ENCODE assay signal across 19 cellular contexts in the genomic region with DNA sequence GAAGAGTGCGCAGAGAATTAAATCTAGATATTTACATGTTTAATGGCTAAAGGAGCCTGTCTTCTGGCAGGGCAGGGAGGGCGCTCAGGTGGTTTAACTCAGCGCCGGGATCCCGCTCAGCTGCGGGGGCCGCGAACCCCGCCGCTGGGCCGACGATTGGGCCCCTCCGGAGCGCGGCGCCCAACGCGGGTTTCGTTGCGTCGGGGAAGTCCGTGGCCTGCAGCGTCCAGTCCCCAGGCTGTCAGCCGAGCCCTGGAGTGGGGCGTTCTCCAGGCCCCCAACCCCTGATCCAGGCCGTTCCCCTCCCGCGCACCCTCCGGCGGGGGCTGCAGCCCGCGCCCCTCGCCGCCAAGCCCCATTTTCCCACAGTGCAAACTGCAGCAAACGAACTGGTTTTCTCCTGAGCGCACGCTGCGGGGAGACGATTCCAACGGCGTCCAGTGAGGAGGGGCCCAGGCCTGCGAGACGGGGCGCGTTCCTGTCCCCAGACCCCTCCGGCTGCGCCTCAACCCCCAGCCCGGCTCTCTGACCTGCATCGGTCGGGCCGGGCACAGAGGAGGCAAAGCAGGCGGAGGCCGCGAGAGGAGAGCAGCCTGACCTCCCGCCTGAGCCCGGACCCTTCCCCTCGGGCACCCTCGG. TPM values are rescaled to one million over a fixed set of nuclear protein-coding genes. Genes with fewer than 3 reads are reported as not detected.
DNase-seq lines count a peak whose midpoint lies in the region; ATAC-seq, FAIRE-seq and TF ChIP-seq lines count a peak whose summit lies in the region.
"Had no signal": no experiment of that assay in that cellular context is flagged by ENCODE, and none has a peak within 500 bp of the region (broad histone marks: within the 10 kb centered on the region; RNA-seq: fewer than 3 reads in every experiment).

No MANE protein-coding gene starts in this region.

- H2AFZ ChIP-seq in GM23338 (peak overlapping the region; percentile 81; the same call in 1 of the 2 replicates), PC-9 (peak overlapping the region; percentile 75)

- peak overlapping the region; percentile 55 for H3K4me3 ChIP-seq in GM23338
- peak overlapping the region; percentile 71 for H3K4me3 ChIP-seq in PC-9
- peak overlapping the region; percentile 15 for H3K4me3 ChIP-seq in psoas muscle

- no peak for DNase-seq in GM23338 (ENCODE audit: low spot score)
- DNase-seq in PC-9 = no peak
- no peak for DNase-seq in epithelial cell of prostate (ENCODE audit: low read depth, low spot score)
- DNase-seq in psoas muscle = peak in 1 of 2 donors; percentile 38
- DNase-seq in RCC 7860 (ENCODE audit: low spot score) = no peak
- no peak for DNase-seq in frontal cortex (ENCODE audit: low spot score in 2 of 2)
- DNase-seq: activated B cell treated with CpG ODN at 0.5 μM for 24 hours; DMS153; hypothalamus; stimulated activated CD4-positive, alpha-beta T cell treated with anti-CD3 and anti-CD28 coated beads, Interleukin-15, amount 100 ng/mL, for 24 hours had no signal

- no peak overlapping the region for H3K4me3 Mint-ChIP-seq in GM23338
- H3K4me3 Mint-ChIP-seq: T-helper 1 cell treated with Interleukin-12 subunit alpha and Interleukin-12 subunit beta and Interleukin-4 antibody, amounts not matched to agents 30 μg/mL and 1 μg/mL, for 36 hours had no signal

- 0 to 2% (median 2%) methylated on average over 35 to 58 of the region's 58 CpGs for WGBS in psoas muscle, 3 donors

- peaks cover 87% of the 10 kb centered on the region for H3K27me3 Mint-ChIP-seq in GM23338 (ENCODE audit: insufficient read depth, low read depth, poor library complexity)

- H3F3A ChIP-seq in GM23338 (replicated peaks; ENCODE audit: low read depth) (peaks cover 17% of the 10 kb centered on the region; the same call in 1 of the 2 replicates), PC-9 (ENCODE audit: insufficient read depth, low read depth) (peaks cover 15% of the 10 kb centered on the region; the same call in 1 of the 2 replicates)

- FAIRE-seq in RCC 7860 (lab: Jason Lieb, UNC) (no peak), frontal cortex (lab: Jason Lieb, UNC) (no peak)
- FAIRE-seq: HTR-8/SVneo had no signal

- H3K4me1 ChIP-seq in GM23338 (ENCODE audit: insufficient read depth) = peaks cover 29% of the 10 kb centered on the region; the same call in 1 of the 2 replicates
- peaks cover 8% of the 10 kb centered on the region for H3K4me1 ChIP-seq in PC-9 (replicated peaks; ENCODE audit: insufficient read depth)
- H3K4me1 ChIP-seq in psoas muscle = peaks cover 11% of the 10 kb centered on the region

- H3K9me3 Mint-ChIP-seq in GM23338 = no peaks in the 10 kb centered on the region
- H3K9me3 Mint-ChIP-seq: activated B cell treated with CpG ODN at 0.5 μM for 24 hours; activated T-helper 2 cell treated with anti-CD3 and anti-CD28 coated beads, Interferon-gamma antibody, Interleukin-2, Interleukin-4, amounts not matched to agents 10 μg/mL and 5 μg/mL and 100 μg/mL, durations not matched to agents 14 hours and 24 hours and 36 hours; T-helper 1 cell treated with Interleukin-12 subunit alpha and Interleukin-12 subunit beta and Interleukin-4 antibody, amounts not matched to agents 30 μg/mL and 1 μg/mL, for 36 hours had no signal

- no peak overlapping the region for H3K27ac Mint-ChIP-seq in GM23338
- H3K27ac Mint-ChIP-seq: activated T-helper 2 cell treated with anti-CD3 and anti-CD28 coated beads, Interferon-gamma antibody, Interleukin-2, Interleukin-4, amounts not matched to agents 10 μg/mL and 5 μg/mL and 100 μg/mL, durations not matched to agents 14 hours and 24 hours and 36 hours; T-helper 1 cell treated with Interleukin-12 subunit alpha and Interleukin-12 subunit beta and Interleukin-4 antibody, amounts not matched to agents 30 μg/mL and 1 μg/mL, for 36 hours had no signal

- no peak overlapping the region for H3K27ac ChIP-seq in GM23338 (ENCODE audit: low read depth)
- peak overlapping the region; percentile 94 for H3K27ac ChIP-seq in PC-9
- H3K27ac ChIP-seq in epithelial cell of prostate = peak overlapping the region; percentile 97
- H3K27ac ChIP-seq in psoas muscle = no peak overlapping the region

- POLR2A ChIA-PET in PC-9 (lab: Charles Lee; ENCODE audit: unreplicated experiment) = no interaction called here

- H3K79me2 ChIP-seq in GM23338 (replicated peaks; ENCODE audit: insufficient read depth) (no peaks in the 10 kb centered on the region), PC-9 (ENCODE audit: low read depth) (no peaks in the 10 kb centered on the region)

- peaks cover 11% of the 10 kb centered on the region; the same call in 1 of the 2 replicates for H4K20me1 ChIP-seq in GM23338 (replicated peaks; ENCODE audit: insufficient read depth)
- no peaks in the 10 kb centered on the region for H4K20me1 ChIP-seq in PC-9 (ENCODE audit: insufficient read depth)

- H3K9me2 ChIP-seq in GM23338 (ENCODE audit: insufficient read depth) = no peaks in the 10 kb centered on the region
- H3K9me2 ChIP-seq in PC-9 (ENCODE audit: insufficient read depth) = no peaks in the 10 kb centered on the region

- ATAC-seq in GM23338 (peak; percentile 7), psoas muscle (no peak), HG03135 (IDR thresholded peaks at IDR 0.05; ENCODE audit: unreplicated experiment) (no peak), HG03039 (IDR thresholded peaks at IDR 0.05; ENCODE audit: unreplicated experiment) (no peak)
- ATAC-seq: Right ventricle myocardium inferior had no signal

- intact Hi-C loops in PC-9 (cut with micrococcal nuclease; ENCODE audit: unreplicated experiment) (loop anchor here (5.0 kb wide), 1 partner anchor 92 kb away; no protein-coding TSS in a partner anchor), psoas muscle (cut with DNase I) (no loop called here)

- H3K9me3 ChIP-seq in PC-9 (ENCODE audit: insufficient read depth, low read depth) (no peaks in the 10 kb centered on the region), psoas muscle (no peaks in the 10 kb centered on the region)

- peaks cover 11% of the 10 kb centered on the region for H3K4me1 Mint-ChIP-seq in GM23338

- TF ChIP-seq CTCF in GM23338 (conservative IDR thresholded peaks at IDR 0.05; ENCODE audit: low read depth in 2 of 2) (no peak), PC-9 (conservative IDR thresholded peaks at IDR 0.05) (no peak), psoas muscle (IDR thresholded peaks at IDR 0.05) (no peak)

- H3K36me3 ChIP-seq in GM23338 (ENCODE audit: insufficient read depth) = no peaks in the 10 kb centered on the region
- H3K36me3 ChIP-seq in PC-9 (ENCODE audit: low read depth) = no peaks in the 10 kb centered on the region
- H3K36me3 ChIP-seq in psoas muscle (ENCODE audit: insufficient read depth in 1 of 2, low read depth in 1 of 2) = no peaks in the 10 kb centered on the region

- H3K4me2 ChIP-seq in GM23338 (peak overlapping the region; percentile 80), PC-9 (peak overlapping the region; percentile 87)

- BruUV-seq in PC-9 (replicated peaks; lab: Mats Ljungman, UMichigan) = no TSS peak

- H3K36me3 Mint-ChIP-seq in GM23338 (ENCODE audit: low read depth) = no peaks in the 10 kb centered on the region

- CTCF ChIA-PET in PC-9 (lab: Charles Lee) = no interaction called here

- peaks cover 97% of the 10 kb centered on the region for H3K27me3 ChIP-seq in GM23338 (ENCODE audit: insufficient read depth)
- H3K27me3 ChIP-seq in PC-9 (ENCODE audit: insufficient read depth, low read depth) = no peaks in the 10 kb centered on the region
- H3K27me3 ChIP-seq in psoas muscle (ENCODE audit: insufficient read depth in 3 of 3, low read length in 2 of 3) = peaks cover 6 to 84% (median 51%) of the 10 kb centered on the region in 3 donors

TF ChIP-seq in GM23338, 12 proteins besides CTCF, POLR2A, EP300 and RAD21:
- TF ChIP-seq, protein P1, sequence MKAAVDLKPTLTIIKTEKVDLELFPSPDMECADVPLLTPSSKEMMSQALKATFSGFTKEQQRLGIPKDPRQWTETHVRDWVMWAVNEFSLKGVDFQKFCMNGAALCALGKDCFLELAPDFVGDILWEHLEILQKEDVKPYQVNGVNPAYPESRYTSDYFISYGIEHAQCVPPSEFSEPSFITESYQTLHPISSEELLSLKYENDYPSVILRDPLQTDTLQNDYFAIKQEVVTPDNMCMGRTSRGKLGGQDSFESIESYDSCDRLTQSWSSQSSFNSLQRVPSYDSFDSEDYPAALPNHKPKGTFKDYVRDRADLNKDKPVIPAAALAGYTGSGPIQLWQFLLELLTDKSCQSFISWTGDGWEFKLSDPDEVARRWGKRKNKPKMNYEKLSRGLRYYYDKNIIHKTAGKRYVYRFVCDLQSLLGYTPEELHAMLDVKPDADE (IDR thresholded peaks at IDR 0.05) = no peak
- TF ChIP-seq EZH2 (IDR thresholded peaks at IDR 0.05; ENCODE audit: low read depth, unreplicated experiment) (peak; percentile 88), ZNF114 (CRISPR knock-in tag; IDR thresholded peaks at IDR 0.05) (no peak)
TF ChIP-seq in GM23338: peak in this region for 1.

RNA-seq across cellular contexts. Expression of gene ONECUT3, which starts 4.5 kb away (rescaled TPM):
- not detected in 2 replicates for total RNA-seq in GM23338 (2014; rRNA removed; shearing (Covaris generic))
- not detected in 2 replicates for polyA plus RNA-seq in GM23338 (2016; fragmentation: Nextera tagmentation; extraction: Ambion mirVana)
- 0.05 TPM in 1 of 2 replicates, not detected in the other for total RNA-seq in PC-9 (2021)
- total RNA-seq in psoas muscle = not detected
- polyA plus RNA-seq in psoas muscle = not detected
- not detected for total RNA-seq in frontal cortex
- total RNA-seq: activated B cell treated with CpG ODN at 0.5 μM for 24 hours; activated T-helper 2 cell treated with anti-CD3 and anti-CD28 coated beads, Interferon-gamma antibody, Interleukin-2, Interleukin-4, amounts not matched to agents 10 μg/mL and 5 μg/mL and 100 μg/mL, durations not matched to agents 14 hours and 24 hours and 36 hours; chondrocyte; H4; Right ventricle myocardium inferior; subcutaneous adipose tissue had no signal

Comparison
In these comparisons a context has a peak if more than half of its experiments do, and no peak if none do; other contexts are left out.
1. H3K27ac ChIP-seq: peak in PC-9 (single experiment) and epithelial cell of prostate (single experiment); none in GM23338 (single experiment) and psoas muscle (single experiment).
2. H3K4me3 ChIP-seq: peak in every context shown above with its lines; median percentile 71 in PC-9; 55 in GM23338; 15 in psoas muscle.